In genomic region chr5:151925396-151925750, GRCh38 we compare ENCODE assay signal across 26 cellular contexts. TPM values are rescaled to one million over a fixed set of nuclear protein-coding genes. Genes with fewer than 3 reads are reported as not detected.
DNase-seq lines count a peak whose midpoint lies in the region; ATAC-seq and TF ChIP-seq lines count a peak whose summit lies in the region.
"Had no signal": no experiment of that assay in that cellular context is flagged by ENCODE, and none has a peak within 500 bp of the region (broad histone marks: within the 10 kb centered on the region; RNA-seq: fewer than 3 reads in every experiment).

No MANE protein-coding gene starts in this region.

- POLR2A ChIA-PET in CD8-positive, alpha-beta memory T cell (lab: Charles Lee), result no interaction called here

- H3K36me3 Mint-ChIP-seq in CD8-positive, alpha-beta memory T cell, result peaks cover 0 to 24% (median 0%) of the 10 kb centered on the region in 3 donors
- H3K36me3 Mint-ChIP-seq: activated naive CD8-positive, alpha-beta T cell had no signal

- CTCF ChIA-PET in CD8-positive, alpha-beta memory T cell (lab: Charles Lee), result interaction anchor here (0.7 kb wide), 1 partner anchor 268 kb away, joined by 3 read pairs; no protein-coding TSS in a partner anchor

- no peak overlapping the region for H3K27ac ChIP-seq in HUES48 (ENCODE audit: low read depth, low read length)
- no peak overlapping the region for H3K27ac ChIP-seq in esophagus muscularis mucosa (replicated peaks in 1 of 4)
- H3K27ac ChIP-seq in parathyroid adenoma, result peak overlapping the region; percentile 65
- H3K27ac ChIP-seq in CD8-positive, alpha-beta memory T cell (ENCODE audit: low read depth, low read length), result no peak overlapping the region
- H3K27ac ChIP-seq in gastroesophageal sphincter, result no peak overlapping the region
- H3K27ac ChIP-seq: C4-2B had no signal

- H3K9ac ChIP-seq in HUES48 (ENCODE audit: low read depth, low read length) (no peak overlapping the region), parathyroid adenoma (no peak overlapping the region)

- no peaks in the 10 kb centered on the region for H3K36me3 ChIP-seq in HUES48 (ENCODE audit: control insufficient read depth, insufficient read depth, low read length)
- H3K36me3 ChIP-seq in esophagus muscularis mucosa, result no peaks in the 10 kb centered on the region
- H3K36me3 ChIP-seq in parathyroid adenoma (ENCODE audit: control insufficient read depth, insufficient read depth, low read length), result no peaks in the 10 kb centered on the region
- no peaks in the 10 kb centered on the region for H3K36me3 ChIP-seq in CD8-positive, alpha-beta memory T cell (ENCODE audit: insufficient read depth, low read length)
- no peaks in the 10 kb centered on the region for H3K36me3 ChIP-seq in gastroesophageal sphincter

- peaks cover 0 to 4% (median 2%) of the 10 kb centered on the region in 3 donors for H3K4me1 Mint-ChIP-seq in CD8-positive, alpha-beta memory T cell
- H3K4me1 Mint-ChIP-seq: activated T-helper 17 cell treated with anti-CD3 and anti-CD28 coated beads, Interleukin-2, amount 50 U/mL, for 72 hours had no signal

- no peaks in the 10 kb centered on the region for H3K4me1 ChIP-seq in HUES48 (ENCODE audit: control insufficient read depth, insufficient read depth, low read length)
- no peaks in the 10 kb centered on the region for H3K4me1 ChIP-seq in esophagus muscularis mucosa
- H3K4me1 ChIP-seq in parathyroid adenoma, result peaks cover 5% of the 10 kb centered on the region
- no peaks in the 10 kb centered on the region for H3K4me1 ChIP-seq in CD8-positive, alpha-beta memory T cell (ENCODE audit: insufficient read depth, low read length)
- H3K4me1 ChIP-seq in gastroesophageal sphincter, result no peaks in the 10 kb centered on the region

- DNase-seq in NCI-H82 (lab: John Stamatoyannopoulos, UW), result peak; percentile 97
- peak; percentile 62 for DNase-seq in esophagus muscularis mucosa (ENCODE audit: extremely low spot score)
- no peak for DNase-seq in NCI-H345 treated with DMSO at 0.1 percent for 48 hours (lab: John Stamatoyannopoulos, UW; ENCODE audit: unreplicated experiment)
- no peak for DNase-seq in CD8-positive, alpha-beta memory T cell
- DNase-seq: activated CD8-positive, alpha-beta memory T cell treated with anti-CD3 and anti-CD28 coated beads, Interleukin-2, amount 50 U/mL, for 4 hours; aorta; left ventricle myocardium superior; naive thymus-derived CD4-positive, alpha-beta T cell; NCI-H1105; NCI-H2081; stimulated activated CD4-positive, alpha-beta T cell treated with anti-CD3 and anti-CD28 coated beads, Interleukin-2, amount 100 ng/mL, for 48 hours; stimulated activated naive B cell treated with anti-CD40 and anti-IgM and Interleukin-4, amounts not matched to agents 10 μg/mL and 1 μg/mL and 100 μg/mL, for 72 hours; T-helper 9 cell had no signal

- H3K4me3 ChIP-seq in HUES48 (ENCODE audit: low read depth, low read length), result peak overlapping the region; percentile 45
- H3K4me3 ChIP-seq in esophagus muscularis mucosa, result no peak overlapping the region
- H3K4me3 ChIP-seq in parathyroid adenoma (ENCODE audit: low read depth, low read length), result no peak overlapping the region
- no peak overlapping the region for H3K4me3 ChIP-seq in CD8-positive, alpha-beta memory T cell (ENCODE audit: low read length)
- H3K4me3 ChIP-seq in gastroesophageal sphincter, result no peak overlapping the region

- H3K27ac Mint-ChIP-seq in CD8-positive, alpha-beta memory T cell, result no peak overlapping the region
- H3K27ac Mint-ChIP-seq: activated naive CD8-positive, alpha-beta T cell; activated T-helper 17 cell treated with anti-CD3 and anti-CD28 coated beads, Interleukin-2, amount 50 U/mL, for 72 hours; dendritic cell treated with granulocyte-macrophage colony-stimulating factor and Interleukin-4, amounts not matched to agents 40 ng/mL and 50 ng/mL, for 4 days; naive thymus-derived CD4-positive, alpha-beta T cell; stimulated activated naive B cell treated with anti-CD40 and anti-IgM and Interleukin-4, amounts not matched to agents 10 μg/mL and 1 μg/mL and 100 μg/mL, for 72 hours had no signal

- peaks cover 57% of the 10 kb centered on the region for H3K27me3 ChIP-seq in HUES48 (ENCODE audit: control insufficient read depth, insufficient read depth, low read length)
- H3K27me3 ChIP-seq in esophagus muscularis mucosa, result peaks cover 0 to 37% (median 4%) of the 10 kb centered on the region in 4 donors
- H3K27me3 ChIP-seq in parathyroid adenoma (ENCODE audit: control insufficient read depth, insufficient read depth, low read length), result no peaks in the 10 kb centered on the region
- no peaks in the 10 kb centered on the region for H3K27me3 ChIP-seq in CD8-positive, alpha-beta memory T cell (ENCODE audit: insufficient read depth, low read length, poor library complexity, severe bottlenecking)
- peaks cover 50% of the 10 kb centered on the region for H3K27me3 ChIP-seq in gastroesophageal sphincter

- intact Hi-C loops in esophagus muscularis mucosa (cut with DNase I), result no loop called here

- peaks cover under 1 to 13% (median 4%) of the 10 kb centered on the region in 5 donors for H3K9me3 Mint-ChIP-seq in CD8-positive, alpha-beta memory T cell

- no peak for TF ChIP-seq EP300 in esophagus muscularis mucosa (IDR thresholded peaks at IDR 0.05)
- no peak for TF ChIP-seq EP300 in gastroesophageal sphincter (IDR thresholded peaks at IDR 0.05)

- peak overlapping the region; percentile 87 for H2AFZ ChIP-seq in parathyroid adenoma

- no peak overlapping the region for H3K4me3 Mint-ChIP-seq in CD8-positive, alpha-beta memory T cell
- H3K4me3 Mint-ChIP-seq: activated naive CD8-positive, alpha-beta T cell; activated T-helper 17 cell treated with anti-CD3 and anti-CD28 coated beads, Interleukin-2, amount 50 U/mL, for 72 hours; dendritic cell treated with granulocyte-macrophage colony-stimulating factor and Interleukin-4, amounts not matched to agents 40 ng/mL and 50 ng/mL, for 4 days; naive thymus-derived CD4-positive, alpha-beta T cell; stimulated activated naive B cell treated with anti-CD40 and anti-IgM and Interleukin-4, amounts not matched to agents 10 μg/mL and 1 μg/mL and 100 μg/mL, for 72 hours had no signal

- H3K9me3 ChIP-seq in HUES48 (ENCODE audit: control insufficient read depth, insufficient read depth, low read length), result no peaks in the 10 kb centered on the region
- H3K9me3 ChIP-seq in esophagus muscularis mucosa, result peaks cover 0 to 2% (median 0%) of the 10 kb centered on the region in 4 donors
- H3K9me3 ChIP-seq in parathyroid adenoma (ENCODE audit: control insufficient read depth, low read length), result no peaks in the 10 kb centered on the region
- H3K9me3 ChIP-seq in CD8-positive, alpha-beta memory T cell (ENCODE audit: low read length), result no peaks in the 10 kb centered on the region
- peaks cover 0 to 5% (median 0%) of the 10 kb centered on the region in 3 donors for H3K9me3 ChIP-seq in gastroesophageal sphincter

- no peak for ATAC-seq in gastroesophageal sphincter
- ATAC-seq: activated T-helper 17 cell treated with anti-CD3 and anti-CD28 coated beads, Interleukin-2, amount 50 U/mL, for 72 hours; left ventricle myocardium superior; naive thymus-derived CD4-positive, alpha-beta T cell; stimulated activated naive B cell treated with anti-CD40 and anti-IgM and Interleukin-4, amounts not matched to agents 10 μg/mL and 1 μg/mL and 100 μg/mL, for 72 hours had no signal

- peaks cover 6% of the 10 kb centered on the region for H3K79me2 ChIP-seq in parathyroid adenoma

- TF ChIP-seq POLR2A in esophagus muscularis mucosa (IDR thresholded peaks at IDR 0.05; ENCODE audit: low read depth) (no peak), gastroesophageal sphincter (IDR thresholded peaks at IDR 0.05) (no peak)

- TF ChIP-seq CTCF in esophagus muscularis mucosa (IDR thresholded peaks at IDR 0.05) (no peak), parathyroid adenoma (IDR thresholded peaks at IDR 0.05) (no peak), gastroesophageal sphincter (IDR thresholded peaks at IDR 0.05) (no peak)

- H3K27me3 Mint-ChIP-seq in CD8-positive, alpha-beta memory T cell, result peaks cover 18 to 48% of the 10 kb centered on the region in 2 donors

- WGBS in esophagus muscularis mucosa, result 4% methylated on average over 14 of the region's 14 CpGs
- WGBS in gastroesophageal sphincter (ENCODE audit: low coverage in 1 of 2), 2 donors, result 10% methylated on average over 9 to 14 of the region's 14 CpGs

- H3K4me2 ChIP-seq in parathyroid adenoma (ENCODE audit: low read length), result no peak overlapping the region

RNA-seq across cellular contexts. Expression of gene GLRA1, which starts 0.7 kb away (rescaled TPM):
- not detected for total RNA-seq in esophagus muscularis mucosa
- total RNA-seq in CD8-positive, alpha-beta memory T cell, result not detected
- not detected for polyA plus RNA-seq in CD8-positive, alpha-beta memory T cell
- total RNA-seq in gastroesophageal sphincter, result not detected
- total RNA-seq: activated T-helper 17 cell treated with anti-CD3 and anti-CD28 coated beads, Interleukin-2, amount 50 U/mL, for 72 hours; aorta; cardiac septum; endothelial cell of umbilical vein; left ventricle myocardium superior; M059J; naive thymus-derived CD4-positive, alpha-beta T cell; osteoblast; temporal lobe had no signal
- polyA plus RNA-seq: AG04450; aorta; endothelial cell of umbilical vein; naive thymus-derived CD4-positive, alpha-beta T cell had no signal

Comparison
In these comparisons a context has a peak if more than half of its experiments do, and no peak if none do; other contexts are left out.
1. DNase-seq: peak in NCI-H82 (single experiment) and esophagus muscularis mucosa (single experiment); none in NCI-H345 treated with DMSO at 0.1 percent for 48 hours (single experiment) and CD8-positive, alpha-beta memory T cell (0 of 5).